1 cellular context compared by ENCODE assay signal in the genomic region with DNA sequence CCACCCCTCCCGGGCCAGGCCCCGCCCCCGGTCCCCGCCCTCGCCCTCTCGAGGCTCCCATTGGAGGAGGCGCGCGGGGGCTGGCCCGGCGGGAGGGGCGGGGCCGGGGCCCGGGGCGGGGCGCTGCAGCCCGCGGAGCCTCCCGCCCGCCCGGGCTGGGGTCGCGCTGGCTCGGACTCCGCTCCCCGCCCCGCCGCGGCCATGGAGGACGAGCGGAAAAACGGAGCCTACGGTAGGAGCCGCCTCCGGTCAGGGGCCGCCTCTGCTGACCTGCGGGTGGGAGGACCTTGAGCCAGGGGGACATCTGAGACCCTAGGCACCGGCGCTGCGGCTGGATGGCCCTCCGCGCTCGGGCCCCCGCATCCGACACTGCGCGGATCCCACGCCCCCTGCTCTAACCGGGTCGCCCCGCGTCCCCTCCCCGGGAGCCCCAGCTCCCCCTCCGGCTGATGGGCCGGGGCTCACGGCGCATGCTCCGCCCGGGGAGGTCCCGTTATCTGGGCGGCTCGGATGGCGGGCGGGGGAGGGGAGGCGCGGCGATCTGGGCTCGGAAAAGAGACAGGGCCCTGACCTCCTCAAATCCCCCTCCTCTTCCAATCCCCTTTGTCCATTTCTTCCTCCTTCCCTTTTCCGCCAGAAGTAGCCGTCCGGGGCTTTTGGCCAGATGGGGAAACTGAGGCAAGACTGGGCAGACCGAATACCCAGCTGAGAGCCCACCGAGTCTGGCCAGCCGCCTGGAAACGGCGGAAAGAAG.
TF ChIP-seq lines count a peak whose summit lies in the region.

No MANE protein-coding gene starts in this region.

TF ChIP-seq in K562, 482 proteins besides CTCF, POLR2A, EP300 and RAD21 (continues in another document):
- TF ChIP-seq, protein P1, sequence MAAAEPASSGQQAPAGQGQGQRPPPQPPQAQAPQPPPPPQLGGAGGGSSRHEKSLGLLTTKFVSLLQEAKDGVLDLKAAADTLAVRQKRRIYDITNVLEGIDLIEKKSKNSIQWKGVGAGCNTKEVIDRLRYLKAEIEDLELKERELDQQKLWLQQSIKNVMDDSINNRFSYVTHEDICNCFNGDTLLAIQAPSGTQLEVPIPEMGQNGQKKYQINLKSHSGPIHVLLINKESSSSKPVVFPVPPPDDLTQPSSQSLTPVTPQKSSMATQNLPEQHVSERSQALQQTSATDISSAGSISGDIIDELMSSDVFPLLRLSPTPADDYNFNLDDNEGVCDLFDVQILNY (CRISPR knock-in tag; IDR thresholded peaks at IDR 0.05): no peak
- TF ChIP-seq, protein P2, sequence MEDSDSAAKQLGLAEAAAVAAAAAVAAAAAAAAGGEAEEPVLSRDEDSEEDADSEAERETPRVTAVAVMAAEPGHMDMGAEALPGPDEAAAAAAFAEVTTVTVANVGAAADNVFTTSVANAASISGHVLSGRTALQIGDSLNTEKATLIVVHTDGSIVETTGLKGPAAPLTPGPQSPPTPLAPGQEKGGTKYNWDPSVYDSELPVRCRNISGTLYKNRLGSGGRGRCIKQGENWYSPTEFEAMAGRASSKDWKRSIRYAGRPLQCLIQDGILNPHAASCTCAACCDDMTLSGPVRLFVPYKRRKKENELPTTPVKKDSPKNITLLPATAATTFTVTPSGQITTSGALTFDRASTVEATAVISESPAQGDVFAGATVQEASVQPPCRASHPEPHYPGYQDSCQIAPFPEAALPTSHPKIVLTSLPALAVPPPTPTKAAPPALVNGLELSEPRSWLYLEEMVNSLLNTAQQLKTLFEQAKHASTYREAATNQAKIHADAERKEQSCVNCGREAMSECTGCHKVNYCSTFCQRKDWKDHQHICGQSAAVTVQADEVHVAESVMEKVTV (CRISPR knock-in tag; IDR thresholded peaks at IDR 0.05): no peak
- TF ChIP-seq TARDBP (IDR thresholded peaks at IDR 0.05) (no peak), MYBL2 (IDR thresholded peaks at IDR 0.05; ENCODE audit: low read depth) (no peak), MYBL2 (CRISPR knock-in tag; IDR thresholded peaks at IDR 0.05; ENCODE audit: borderline replicate concordance) (no peak), FOXK1 (CRISPR knock-in tag; IDR thresholded peaks at IDR 0.05; ENCODE audit: borderline replicate concordance) (no peak), MEIS2 (IDR thresholded peaks at IDR 0.05; ENCODE audit: partially characterized antibody) (peak; percentile 44), SRSF9 (IDR thresholded peaks at IDR 0.05; ENCODE audit: borderline replicate concordance, low read depth, low read length) (no peak), NONO (IDR thresholded peaks at IDR 0.05; ENCODE audit: low read depth in 2 of 2, low read length in 1 of 2) (no peak; a peak in 1 of 4 replicates), SAP30 (IDR thresholded peaks at IDR 0.05; ENCODE audit: borderline replicate concordance, insufficient read depth, low read depth, low read length, poor library complexity, severe bottlenecking) (peak; percentile 18), RHOXF2B (CRISPR knock-in tag; conservative IDR thresholded peaks at IDR 0.05) (no peak), ETS2 (tag; IDR thresholded peaks at IDR 0.05; ENCODE audit: borderline replicate concordance, poor library complexity, severe bottlenecking) (no peak), LCOR (CRISPR knock-in tag; IDR thresholded peaks at IDR 0.05) (0 out of 2 replicates have a peak, but pooled peaks have one; percentile 42), ZNF197 (CRISPR knock-in tag; IDR thresholded peaks at IDR 0.05; ENCODE audit: low read depth) (no peak), MTA1 (IDR thresholded peaks at IDR 0.05; ENCODE audit: borderline replicate concordance) (no peak), RB1 (IDR thresholded peaks at IDR 0.05; ENCODE audit: low read depth) (no peak), KLF13 (tag; IDR thresholded peaks at IDR 0.05; ENCODE audit: borderline replicate concordance, low read depth) (no peak), PTTG1 (tag; IDR thresholded peaks at IDR 0.05; ENCODE audit: low read depth) (no peak), PHF20 (IDR thresholded peaks at IDR 0.05; ENCODE audit: partially characterized antibody) (no peak), RBM22 (IDR thresholded peaks at IDR 0.05; ENCODE audit: low read depth, low read length, poor library complexity, severe bottlenecking) (no peak), CREM (IDR thresholded peaks at IDR 0.05; ENCODE audit: low read depth) (no peak), C11orf30 (IDR thresholded peaks at IDR 0.05; ENCODE audit: low read depth) (no peak)
- TF ChIP-seq, protein P3, sequence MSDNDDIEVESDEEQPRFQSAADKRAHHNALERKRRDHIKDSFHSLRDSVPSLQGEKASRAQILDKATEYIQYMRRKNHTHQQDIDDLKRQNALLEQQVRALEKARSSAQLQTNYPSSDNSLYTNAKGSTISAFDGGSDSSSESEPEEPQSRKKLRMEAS (CRISPR knock-in tag; IDR thresholded peaks at IDR 0.05): no peak
- TF ChIP-seq, protein P4, sequence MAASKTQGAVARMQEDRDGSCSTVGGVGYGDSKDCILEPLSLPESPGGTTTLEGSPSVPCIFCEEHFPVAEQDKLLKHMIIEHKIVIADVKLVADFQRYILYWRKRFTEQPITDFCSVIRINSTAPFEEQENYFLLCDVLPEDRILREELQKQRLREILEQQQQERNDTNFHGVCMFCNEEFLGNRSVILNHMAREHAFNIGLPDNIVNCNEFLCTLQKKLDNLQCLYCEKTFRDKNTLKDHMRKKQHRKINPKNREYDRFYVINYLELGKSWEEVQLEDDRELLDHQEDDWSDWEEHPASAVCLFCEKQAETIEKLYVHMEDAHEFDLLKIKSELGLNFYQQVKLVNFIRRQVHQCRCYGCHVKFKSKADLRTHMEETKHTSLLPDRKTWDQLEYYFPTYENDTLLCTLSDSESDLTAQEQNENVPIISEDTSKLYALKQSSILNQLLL (CRISPR knock-in tag; IDR thresholded peaks at IDR 0.05; ENCODE audit: borderline replicate concordance): no peak
- TF ChIP-seq, protein P5, sequence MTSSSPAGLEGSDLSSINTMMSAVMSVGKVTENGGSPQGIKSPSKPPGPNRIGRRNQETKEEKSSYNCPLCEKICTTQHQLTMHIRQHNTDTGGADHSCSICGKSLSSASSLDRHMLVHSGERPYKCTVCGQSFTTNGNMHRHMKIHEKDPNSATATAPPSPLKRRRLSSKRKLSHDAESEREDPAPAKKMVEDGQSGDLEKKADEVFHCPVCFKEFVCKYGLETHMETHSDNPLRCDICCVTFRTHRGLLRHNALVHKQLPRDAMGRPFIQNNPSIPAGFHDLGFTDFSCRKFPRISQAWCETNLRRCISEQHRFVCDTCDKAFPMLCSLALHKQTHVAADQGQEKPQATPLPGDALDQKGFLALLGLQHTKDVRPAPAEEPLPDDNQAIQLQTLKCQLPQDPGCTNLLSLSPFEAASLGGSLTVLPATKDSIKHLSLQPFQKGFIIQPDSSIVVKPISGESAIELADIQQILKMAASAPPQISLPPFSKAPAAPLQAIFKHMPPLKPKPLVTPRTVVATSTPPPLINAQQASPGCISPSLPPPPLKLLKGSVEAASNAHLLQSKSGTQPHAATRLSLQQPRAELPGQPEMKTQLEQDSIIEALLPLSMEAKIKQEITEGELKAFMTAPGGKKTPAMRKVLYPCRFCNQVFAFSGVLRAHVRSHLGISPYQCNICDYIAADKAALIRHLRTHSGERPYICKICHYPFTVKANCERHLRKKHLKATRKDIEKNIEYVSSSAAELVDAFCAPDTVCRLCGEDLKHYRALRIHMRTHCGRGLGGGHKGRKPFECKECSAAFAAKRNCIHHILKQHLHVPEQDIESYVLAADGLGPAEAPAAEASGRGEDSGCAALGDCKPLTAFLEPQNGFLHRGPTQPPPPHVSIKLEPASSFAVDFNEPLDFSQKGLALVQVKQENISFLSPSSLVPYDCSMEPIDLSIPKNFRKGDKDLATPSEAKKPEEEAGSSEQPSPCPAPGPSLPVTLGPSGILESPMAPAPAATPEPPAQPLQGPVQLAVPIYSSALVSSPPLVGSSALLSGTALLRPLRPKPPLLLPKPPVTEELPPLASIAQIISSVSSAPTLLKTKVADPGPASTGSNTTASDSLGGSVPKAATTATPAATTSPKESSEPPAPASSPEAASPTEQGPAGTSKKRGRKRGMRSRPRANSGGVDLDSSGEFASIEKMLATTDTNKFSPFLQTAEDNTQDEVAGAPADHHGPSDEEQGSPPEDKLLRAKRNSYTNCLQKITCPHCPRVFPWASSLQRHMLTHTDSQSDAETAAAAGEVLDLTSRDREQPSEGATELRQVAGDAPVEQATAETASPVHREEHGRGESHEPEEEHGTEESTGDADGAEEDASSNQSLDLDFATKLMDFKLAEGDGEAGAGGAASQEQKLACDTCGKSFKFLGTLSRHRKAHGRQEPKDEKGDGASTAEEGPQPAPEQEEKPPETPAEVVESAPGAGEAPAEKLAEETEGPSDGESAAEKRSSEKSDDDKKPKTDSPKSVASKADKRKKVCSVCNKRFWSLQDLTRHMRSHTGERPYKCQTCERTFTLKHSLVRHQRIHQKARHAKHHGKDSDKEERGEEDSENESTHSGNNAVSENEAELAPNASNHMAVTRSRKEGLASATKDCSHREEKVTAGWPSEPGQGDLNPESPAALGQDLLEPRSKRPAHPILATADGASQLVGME (CRISPR knock-in tag; IDR thresholded peaks at IDR 0.05): no peak
- TF ChIP-seq, protein P6, sequence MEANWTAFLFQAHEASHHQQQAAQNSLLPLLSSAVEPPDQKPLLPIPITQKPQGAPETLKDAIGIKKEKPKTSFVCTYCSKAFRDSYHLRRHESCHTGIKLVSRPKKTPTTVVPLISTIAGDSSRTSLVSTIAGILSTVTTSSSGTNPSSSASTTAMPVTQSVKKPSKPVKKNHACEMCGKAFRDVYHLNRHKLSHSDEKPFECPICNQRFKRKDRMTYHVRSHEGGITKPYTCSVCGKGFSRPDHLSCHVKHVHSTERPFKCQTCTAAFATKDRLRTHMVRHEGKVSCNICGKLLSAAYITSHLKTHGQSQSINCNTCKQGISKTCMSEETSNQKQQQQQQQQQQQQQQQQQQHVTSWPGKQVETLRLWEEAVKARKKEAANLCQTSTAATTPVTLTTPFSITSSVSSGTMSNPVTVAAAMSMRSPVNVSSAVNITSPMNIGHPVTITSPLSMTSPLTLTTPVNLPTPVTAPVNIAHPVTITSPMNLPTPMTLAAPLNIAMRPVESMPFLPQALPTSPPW (CRISPR knock-in tag; IDR thresholded peaks at IDR 0.05): peak; percentile 82
- TF ChIP-seq, protein P7, sequence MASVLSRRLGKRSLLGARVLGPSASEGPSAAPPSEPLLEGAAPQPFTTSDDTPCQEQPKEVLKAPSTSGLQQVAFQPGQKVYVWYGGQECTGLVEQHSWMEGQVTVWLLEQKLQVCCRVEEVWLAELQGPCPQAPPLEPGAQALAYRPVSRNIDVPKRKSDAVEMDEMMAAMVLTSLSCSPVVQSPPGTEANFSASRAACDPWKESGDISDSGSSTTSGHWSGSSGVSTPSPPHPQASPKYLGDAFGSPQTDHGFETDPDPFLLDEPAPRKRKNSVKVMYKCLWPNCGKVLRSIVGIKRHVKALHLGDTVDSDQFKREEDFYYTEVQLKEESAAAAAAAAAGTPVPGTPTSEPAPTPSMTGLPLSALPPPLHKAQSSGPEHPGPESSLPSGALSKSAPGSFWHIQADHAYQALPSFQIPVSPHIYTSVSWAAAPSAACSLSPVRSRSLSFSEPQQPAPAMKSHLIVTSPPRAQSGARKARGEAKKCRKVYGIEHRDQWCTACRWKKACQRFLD (CRISPR knock-in tag; IDR thresholded peaks at IDR 0.05): no peak
- TF ChIP-seq, protein P8, sequence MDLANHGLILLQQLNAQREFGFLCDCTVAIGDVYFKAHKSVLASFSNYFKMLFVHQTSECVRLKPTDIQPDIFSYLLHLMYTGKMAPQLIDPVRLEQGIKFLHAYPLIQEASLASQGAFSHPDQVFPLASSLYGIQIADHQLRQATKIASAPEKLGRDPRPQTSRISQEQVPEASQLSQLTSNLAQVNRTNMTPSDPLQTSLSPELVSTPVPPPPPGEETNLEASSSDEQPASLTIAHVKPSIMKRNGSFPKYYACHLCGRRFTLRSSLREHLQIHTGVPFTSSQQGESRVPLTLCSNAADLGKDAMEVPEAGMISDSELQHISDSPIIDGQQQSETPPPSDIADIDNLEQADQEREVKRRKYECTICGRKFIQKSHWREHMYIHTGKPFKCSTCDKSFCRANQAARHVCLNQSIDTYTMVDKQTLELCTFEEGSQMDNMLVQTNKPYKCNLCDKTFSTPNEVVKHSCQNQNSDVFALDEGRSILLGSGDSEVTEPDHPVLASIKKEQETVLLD (IDR thresholded peaks at IDR 0.05): peak; percentile 74
- TF ChIP-seq, protein P9, sequence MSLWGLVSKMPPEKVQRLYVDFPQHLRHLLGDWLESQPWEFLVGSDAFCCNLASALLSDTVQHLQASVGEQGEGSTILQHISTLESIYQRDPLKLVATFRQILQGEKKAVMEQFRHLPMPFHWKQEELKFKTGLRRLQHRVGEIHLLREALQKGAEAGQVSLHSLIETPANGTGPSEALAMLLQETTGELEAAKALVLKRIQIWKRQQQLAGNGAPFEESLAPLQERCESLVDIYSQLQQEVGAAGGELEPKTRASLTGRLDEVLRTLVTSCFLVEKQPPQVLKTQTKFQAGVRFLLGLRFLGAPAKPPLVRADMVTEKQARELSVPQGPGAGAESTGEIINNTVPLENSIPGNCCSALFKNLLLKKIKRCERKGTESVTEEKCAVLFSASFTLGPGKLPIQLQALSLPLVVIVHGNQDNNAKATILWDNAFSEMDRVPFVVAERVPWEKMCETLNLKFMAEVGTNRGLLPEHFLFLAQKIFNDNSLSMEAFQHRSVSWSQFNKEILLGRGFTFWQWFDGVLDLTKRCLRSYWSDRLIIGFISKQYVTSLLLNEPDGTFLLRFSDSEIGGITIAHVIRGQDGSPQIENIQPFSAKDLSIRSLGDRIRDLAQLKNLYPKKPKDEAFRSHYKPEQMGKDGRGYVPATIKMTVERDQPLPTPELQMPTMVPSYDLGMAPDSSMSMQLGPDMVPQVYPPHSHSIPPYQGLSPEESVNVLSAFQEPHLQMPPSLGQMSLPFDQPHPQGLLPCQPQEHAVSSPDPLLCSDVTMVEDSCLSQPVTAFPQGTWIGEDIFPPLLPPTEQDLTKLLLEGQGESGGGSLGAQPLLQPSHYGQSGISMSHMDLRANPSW (CRISPR knock-in tag; IDR thresholded peaks at IDR 0.05): no peak
- TF ChIP-seq, protein P10, sequence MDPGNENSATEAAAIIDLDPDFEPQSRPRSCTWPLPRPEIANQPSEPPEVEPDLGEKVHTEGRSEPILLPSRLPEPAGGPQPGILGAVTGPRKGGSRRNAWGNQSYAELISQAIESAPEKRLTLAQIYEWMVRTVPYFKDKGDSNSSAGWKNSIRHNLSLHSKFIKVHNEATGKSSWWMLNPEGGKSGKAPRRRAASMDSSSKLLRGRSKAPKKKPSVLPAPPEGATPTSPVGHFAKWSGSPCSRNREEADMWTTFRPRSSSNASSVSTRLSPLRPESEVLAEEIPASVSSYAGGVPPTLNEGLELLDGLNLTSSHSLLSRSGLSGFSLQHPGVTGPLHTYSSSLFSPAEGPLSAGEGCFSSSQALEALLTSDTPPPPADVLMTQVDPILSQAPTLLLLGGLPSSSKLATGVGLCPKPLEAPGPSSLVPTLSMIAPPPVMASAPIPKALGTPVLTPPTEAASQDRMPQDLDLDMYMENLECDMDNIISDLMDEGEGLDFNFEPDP (CRISPR knock-in tag; IDR thresholded peaks at IDR 0.05): 0 out of 2 replicates have a peak, but pooled peaks have one; percentile 38
